9 cellular contexts compared by ENCODE assay signal in the genomic region with DNA sequence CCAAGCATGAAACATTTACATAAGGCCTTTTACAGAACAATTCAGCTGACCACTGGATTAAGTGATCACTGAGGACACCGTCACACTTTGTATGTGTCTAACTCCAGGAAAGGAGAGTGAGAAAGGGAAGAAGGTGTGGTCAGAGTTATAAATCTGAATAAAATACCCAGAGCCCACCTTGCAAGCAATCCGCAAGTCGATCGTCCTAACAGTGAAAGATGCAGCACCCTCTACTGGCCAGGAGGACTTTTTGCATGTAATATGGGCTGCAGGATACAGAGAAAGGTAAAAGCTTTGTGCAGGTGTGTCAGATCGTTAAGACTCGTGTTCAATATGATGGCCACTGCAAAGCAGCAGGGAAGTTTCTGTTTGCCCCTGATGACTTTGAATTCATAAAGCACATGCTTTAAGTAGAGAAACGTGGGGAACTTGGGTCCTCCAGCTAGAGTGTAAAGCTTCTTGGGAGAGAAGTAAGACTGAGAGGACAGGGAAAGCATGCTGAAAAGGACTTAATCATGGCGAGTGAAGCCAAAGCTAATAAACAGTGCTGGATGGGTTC.
A peak's percentile ranks its signal among the peaks of the same experiment; 100 is the strongest.
DNase-seq lines count a peak whose midpoint lies in the region; ATAC-seq, FAIRE-seq and TF ChIP-seq lines count a peak whose summit lies in the region.
"Had no signal": no experiment of that assay in that cellular context is flagged by ENCODE, and none has a peak within 500 bp of the region (broad histone marks: within the 10 kb centered on the region; RNA-seq: fewer than 3 reads in every experiment).

No MANE protein-coding gene starts in this region.

- peak; percentile 69 for TF ChIP-seq CTCF in SK-N-SH (IDR thresholded peaks at IDR 0.05)
- peak; percentile 21 to 68 (median 43); a peak in 5 of 6 replicates for TF ChIP-seq CTCF in K562 (IDR thresholded peaks at IDR 0.05 in 2 of 3, conservative IDR thresholded peaks at IDR 0.05 in 1 of 3; ENCODE audit: insufficient read depth in 2 of 3, low read depth in 1 of 3, low read length in 3 of 3)
- peak; percentile 40 for TF ChIP-seq CTCF in retinal pigment epithelial cell (conservative IDR thresholded peaks at IDR 0.05; ENCODE audit: low read depth, low read length)
- no peak for TF ChIP-seq CTCF in left ventricle myocardium inferior (IDR thresholded peaks at IDR 0.05; ENCODE audit: borderline replicate concordance)

- H3K9me2 ChIP-seq in SK-N-SH (no peaks in the 10 kb centered on the region), Karpas-422 (replicated peaks; ENCODE audit: insufficient read depth, low read length) (no peaks in the 10 kb centered on the region)

- intact Hi-C loops in K562 (cut with micrococcal nuclease), result no loop called here
- intact Hi-C loops in left ventricle myocardium inferior (cut with micrococcal nuclease), result no loop called here

- no peak overlapping the region for H3K9ac ChIP-seq in SK-N-SH
- H3K9ac ChIP-seq in Karpas-422 (ENCODE audit: low read length), result no peak overlapping the region
- no peak overlapping the region for H3K9ac ChIP-seq in K562 (ENCODE audit: insufficient read depth in 1 of 2, low read depth in 2 of 2, low read length in 2 of 2)

- H3K36me3 ChIP-seq in SK-N-SH (replicated peaks in 1 of 2; ENCODE audit: control insufficient read depth in 1 of 2, insufficient read depth in 2 of 2, low read length in 1 of 2) (no peaks in the 10 kb centered on the region), Karpas-422 (ENCODE audit: insufficient read depth, low read length) (no peaks in the 10 kb centered on the region), K562 (ENCODE audit: control insufficient read depth, insufficient read depth, low read length) (no peaks in the 10 kb centered on the region), left ventricle myocardium inferior (no peaks in the 10 kb centered on the region)

- no peaks in the 10 kb centered on the region for H3K9me1 ChIP-seq in K562 (ENCODE audit: control insufficient read depth, insufficient read depth, low read length)

- H2AFZ ChIP-seq in SK-N-SH (ENCODE audit: low read depth) (no peak overlapping the region), Karpas-422 (ENCODE audit: low read length) (no peak overlapping the region), K562 (ENCODE audit: low read depth, low read length) (no peak overlapping the region)

- H3F3A ChIP-seq in SK-N-SH (replicated peaks; ENCODE audit: insufficient read depth), result no peaks in the 10 kb centered on the region

- TF ChIP-seq EP300 in SK-N-SH (IDR thresholded peaks at IDR 0.05; ENCODE audit: borderline replicate concordance in 1 of 2, low read depth in 1 of 2, low read length in 1 of 2) (no peak), K562 (IDR thresholded peaks at IDR 0.05; ENCODE audit: low read length) (no peak)

- BruUV-seq in K562 (replicated peaks; lab: Mats Ljungman, UMichigan), result no TSS peak

- POLR2A ChIA-PET in SK-N-SH (lab: Yijun Ruan, JAX), result no interaction called here
- POLR2A ChIA-PET in K562 (lab: Yijun Ruan, JAX), result no interaction called here

- in situ Hi-C loops in K562 (cut with MboI), result no loop called here

- ATAC-seq in SK-N-SH treated with all-trans-retinoic acid at 6 μM for 48 hours, result no peak
- peak; percentile 54; the same call in 2 of the 3 replicates for ATAC-seq in K562
- no peak for ATAC-seq in HG02938 (IDR thresholded peaks at IDR 0.05; ENCODE audit: unreplicated experiment)

- FAIRE-seq in K562 (lab: Jason Lieb, UNC), result peak; percentile 54
- FAIRE-seq: RCC 7860 had no signal

- TF ChIP-seq RAD21 in SK-N-SH (IDR thresholded peaks at IDR 0.05; ENCODE audit: low read length) (no peak), K562 (CRISPR knock-in tag; conservative IDR thresholded peaks at IDR 0.05 in 1 of 2, IDR thresholded peaks at IDR 0.05 in 1 of 2) (no peak)

- no peak overlapping the region for H3K27ac ChIP-seq in SK-N-SH (ENCODE audit: low read depth in 2 of 2, low read length in 1 of 2)
- no peak overlapping the region for H3K27ac ChIP-seq in Karpas-422 (ENCODE audit: low read length)
- H3K27ac ChIP-seq in K562 (ENCODE audit: extremely low read depth, low read depth, low read length), result no peak overlapping the region
- H3K27ac ChIP-seq in left ventricle myocardium inferior (replicated peaks), result no peak overlapping the region

- WGBS in SK-N-SH (ENCODE audit: low lambda C conversion rate), result 67% methylated on average over 8 of the region's 8 CpGs
- WGBS in K562 (ENCODE audit: insufficient coverage, low coverage, missing lambda C conversion rate), result 2% methylated on average over 8 of the region's 8 CpGs

- no peak for TF ChIP-seq POLR2A in K562 (conservative IDR thresholded peaks at IDR 0.05)

- H3K79me2 ChIP-seq in SK-N-SH (ENCODE audit: insufficient read depth) (no peaks in the 10 kb centered on the region), Karpas-422 (ENCODE audit: low read length) (no peaks in the 10 kb centered on the region), K562 (ENCODE audit: control insufficient read depth, insufficient read depth, low read length) (no peaks in the 10 kb centered on the region)

- CTCF ChIA-PET in SK-N-SH (lab: Yijun Ruan, JAX), result interaction anchor here (0.8 to 4.0 kb wide), 7 partner anchors 12 to 594 kb away, joined by 3 to 14 read pairs (median 4); no protein-coding TSS in a partner anchor
- CTCF ChIA-PET in K562 (lab: Yijun Ruan, JAX; ENCODE audit: low intra/inter-chr PET ratio), result no interaction called here

- H3K4me3 ChIP-seq in SK-N-SH (ENCODE audit: low read depth in 2 of 2, low read length in 1 of 2) (no peak overlapping the region; a peak in 1 of 4 replicates), Karpas-422 (ENCODE audit: low read length) (no peak overlapping the region), K562 (no peak overlapping the region), retinal pigment epithelial cell (ENCODE audit: low read length) (no peak overlapping the region), left ventricle myocardium inferior (no peak overlapping the region)

- H3K4me2 ChIP-seq in SK-N-SH (no peak overlapping the region), Karpas-422 (ENCODE audit: low read depth, low read length, poor library complexity, severe bottlenecking) (no peak overlapping the region), K562 (ENCODE audit: insufficient read depth, low read length) (no peak overlapping the region)

- H3K27me3 ChIP-seq in SK-N-SH (ENCODE audit: insufficient read depth) (no peaks in the 10 kb centered on the region), Karpas-422 (ENCODE audit: low read length) (no peaks in the 10 kb centered on the region), K562 (ENCODE audit: control insufficient read depth in 2 of 2, insufficient read depth in 2 of 2, low read length in 2 of 2) (no peaks in the 10 kb centered on the region), left ventricle myocardium inferior (ENCODE audit: low read depth) (no peaks in the 10 kb centered on the region)

- H3K9me3 ChIP-seq in SK-N-SH, result no peaks in the 10 kb centered on the region
- H3K9me3 ChIP-seq in Karpas-422 (ENCODE audit: low read length), result no peaks in the 10 kb centered on the region
- no peaks in the 10 kb centered on the region for H3K9me3 ChIP-seq in K562 (replicated peaks; ENCODE audit: control insufficient read depth, insufficient read depth, low read depth, low read length)
- H3K9me3 ChIP-seq in left ventricle myocardium inferior (replicated peaks), result peaks cover 6% of the 10 kb centered on the region

- DNase-seq in SK-N-SH (peak; percentile 21), Karpas-422 (peak; percentile 78), K562 (ENCODE audit: extremely low read depth in 1 of 4, low spot score in 3 of 4) (peak in 3 of 4 experiments; percentile 14 to 26 (median 19)), retinal pigment epithelial cell (ENCODE audit: low read depth) (no peak), NCI-H187 treated with DMSO at 0.1 percent for 48 hours (lab: John Stamatoyannopoulos, UW) (no peak), left ventricle myocardium inferior (no peak)

- H4K20me1 ChIP-seq in SK-N-SH (ENCODE audit: insufficient read depth) (no peaks in the 10 kb centered on the region), Karpas-422 (ENCODE audit: insufficient read depth, low read depth, low read length) (no peaks in the 10 kb centered on the region), K562 (replicated peaks; ENCODE audit: control insufficient read depth, insufficient read depth, low read length) (no peaks in the 10 kb centered on the region)

- peaks cover 0 to 10% of the 10 kb centered on the region in 2 experiments; a peak in 3 of 4 replicates for H3K4me1 ChIP-seq in SK-N-SH (ENCODE audit: control insufficient read depth in 1 of 2, insufficient read depth in 2 of 2, low read depth in 1 of 2, low read length in 1 of 2)
- no peaks in the 10 kb centered on the region for H3K4me1 ChIP-seq in Karpas-422 (ENCODE audit: low read length)
- no peaks in the 10 kb centered on the region for H3K4me1 ChIP-seq in K562 (replicated peaks in 1 of 2; ENCODE audit: control insufficient read depth in 2 of 2, insufficient read depth in 2 of 2, low read length in 2 of 2)
- no peaks in the 10 kb centered on the region for H3K4me1 ChIP-seq in left ventricle myocardium inferior

TF ChIP-seq in SK-N-SH, 30 proteins besides CTCF, POLR2A, EP300 and RAD21:
- TF ChIP-seq TCF12 (IDR thresholded peaks at IDR 0.05) (no peak), MAX (IDR thresholded peaks at IDR 0.05; ENCODE audit: low read depth) (no peak), ELF1 (IDR thresholded peaks at IDR 0.05) (no peak)
TF ChIP-seq in SK-N-SH: peak in this region for 0.

TF ChIP-seq in SK-N-SH treated with all-trans-retinoic acid at 6 μM for 48 hours, 23 proteins besides CTCF, POLR2A, EP300 and RAD21:
- no peak for TF ChIP-seq OSR1 (CRISPR knock-in tag; IDR thresholded peaks at IDR 0.05)
- no peak for TF ChIP-seq ZNF70 (CRISPR knock-in tag; IDR thresholded peaks at IDR 0.05)
- TF ChIP-seq ZNF565 (CRISPR knock-in tag; conservative IDR thresholded peaks at IDR 0.05; ENCODE audit: low read depth), result no peak
- TF ChIP-seq ZFP30 (CRISPR knock-in tag; IDR thresholded peaks at IDR 0.05), result no peak
- TF ChIP-seq TOX (CRISPR knock-in tag; IDR thresholded peaks at IDR 0.05; ENCODE audit: borderline replicate concordance), result no peak
- no peak for TF ChIP-seq ZFP3 (CRISPR knock-in tag; IDR thresholded peaks at IDR 0.05)
TF ChIP-seq in SK-N-SH treated with all-trans-retinoic acid at 6 μM for 48 hours: peak in this region for 0.

TF ChIP-seq in K562, 482 proteins besides CTCF, POLR2A, EP300 and RAD21:
- TF ChIP-seq RFX7 (CRISPR knock-in tag; IDR thresholded peaks at IDR 0.05), result no peak
- TF ChIP-seq SP2 (IDR thresholded peaks at IDR 0.05; ENCODE audit: extremely low read depth, low read depth, low read length, poor library complexity, severe bottlenecking), result peak; percentile 27

Comparison
In these comparisons a context has a peak if more than half of its experiments do, and no peak if none do; other contexts are left out.
1. DNase-seq: peak in SK-N-SH (single experiment), Karpas-422 (single experiment) and K562 (3 of 4); none in retinal pigment epithelial cell (single experiment), NCI-H187 treated with DMSO at 0.1 percent for 48 hours (single experiment) and left ventricle myocardium inferior (single experiment).
2. Of the 27 proteins assayed by ChIP-seq in both K562 and SK-N-SH: peak only in K562: none; only in SK-N-SH: none; in both: CTCF; in neither: 26.